In genomic region chr7:28926871-28927597, GRCh38 we compare ENCODE assay signal across 8 cellular contexts. TPM values are rescaled to one million over a fixed set of nuclear protein-coding genes. Genes with fewer than 3 reads are reported as not detected.
A peak's percentile ranks its signal among the peaks of the same experiment; 100 is the strongest.
DNase-seq lines count a peak whose midpoint lies in the region; ATAC-seq and TF ChIP-seq lines count a peak whose summit lies in the region.

No MANE protein-coding gene starts in this region.

- no peak overlapping the region for H3K14ac ChIP-seq in IMR-90 (replicated peaks; ENCODE audit: low read depth, low read length)

- peak; percentile 76 for TF ChIP-seq RAD21 in IMR-90 (IDR thresholded peaks at IDR 0.05; ENCODE audit: low read length)

- TF ChIP-seq EP300 in esophagus muscularis mucosa (IDR thresholded peaks at IDR 0.05) = no peak

- no CpG with 5 or more reads among the region's 22 CpGs for WGBS in IMR-90 (ENCODE audit: extremely low coverage in 2 of 2, insufficient read length in 1 of 2), 2 experiments
- WGBS in esophagus muscularis mucosa = 6% methylated on average over 22 of the region's 22 CpGs

- POLR2A ChIA-PET in IMR-90 (lab: Charles Lee; ENCODE audit: unreplicated experiment) = no interaction called here

- no peaks in the 10 kb centered on the region for H3K79me1 ChIP-seq in IMR-90 (ENCODE audit: low read depth in 1 of 2, low read length in 2 of 2)

- H3F3A ChIP-seq in OCI-LY1 (ENCODE audit: insufficient read depth, low read length) = no peaks in the 10 kb centered on the region

- peak overlapping the region; percentile 22 for H3K9ac ChIP-seq in IMR-90 (ENCODE audit: low read depth, low read length)
- no peak overlapping the region for H3K9ac ChIP-seq in OCI-LY1 (ENCODE audit: low read length)
- H3K9ac ChIP-seq in muscle layer of colon (ENCODE audit: low read length) = no peak overlapping the region

- H3K27me3 Mint-ChIP-seq in stimulated activated naive CD8-positive, alpha-beta T cell treated with anti-CD3 and anti-CD28 coated beads, Interleukin-15, Interleukin-2, amounts not matched to agents 100 ng/mL and 50 ng/mL, for 24 hours = peaks cover 8% of the 10 kb centered on the region

- intact Hi-C loops in IMR-90 (cut with micrococcal nuclease) = loop anchor here (1.0 to 10.0 kb wide), 4 partner anchors 175 to 1732 kb away; no protein-coding TSS in a partner anchor
- intact Hi-C loops in esophagus muscularis mucosa (cut with DNase I) = loop anchor here (2.0 kb wide), 2 partner anchors 176 to 482 kb away; no protein-coding TSS in a partner anchor

- no peaks in the 10 kb centered on the region for H3K36me3 Mint-ChIP-seq in stimulated activated naive CD8-positive, alpha-beta T cell treated with anti-CD3 and anti-CD28 coated beads, Interleukin-15, Interleukin-2, amounts not matched to agents 100 ng/mL and 50 ng/mL, for 24 hours (ENCODE audit: low read depth)

- dilution Hi-C loops in IMR-90 (cut with HindIII; ENCODE audit: low sequenced_read_pairs, unreplicated experiment) = no loop called here

- H3K56ac ChIP-seq in IMR-90 (ENCODE audit: extremely low read depth, insufficient read depth, low read length) = no peak overlapping the region

- no peak overlapping the region for H3K27ac Mint-ChIP-seq in stimulated activated naive CD8-positive, alpha-beta T cell treated with anti-CD3 and anti-CD28 coated beads, Interleukin-15, Interleukin-2, amounts not matched to agents 100 ng/mL and 50 ng/mL, for 24 hours

- H3K27ac ChIP-seq in IMR-90 (ENCODE audit: insufficient read depth, low read length) (no peak overlapping the region), OCI-LY1 (ENCODE audit: low read depth, low read length, poor library complexity, severe bottlenecking) (no peak overlapping the region), esophagus muscularis mucosa (replicated peaks in 1 of 4) (peak overlapping the region in 3 of 4 donors; percentile 34 to 57 (median 36)), muscle layer of colon (ENCODE audit: low read depth, low read length) (no peak overlapping the region)

- H3K4me3 ChIP-seq in IMR-90 (ENCODE audit: insufficient read depth, low read depth, low read length) (peak overlapping the region; percentile 48), OCI-LY1 (ENCODE audit: low read depth, low read length, poor library complexity, severe bottlenecking) (peak overlapping the region; percentile 2), esophagus muscularis mucosa (peak overlapping the region; percentile 50 to 57 (median 54)), muscle layer of colon (ENCODE audit: low read depth in 1 of 2, low read length in 2 of 2) (peak overlapping the region; percentile 25 to 63)

- no peaks in the 10 kb centered on the region for H3K9me2 ChIP-seq in OCI-LY1 (ENCODE audit: low read depth, low read length)

- no peak overlapping the region for H2BK120ac ChIP-seq in IMR-90 (ENCODE audit: low read depth, low read length)

- H4K8ac ChIP-seq in IMR-90 (ENCODE audit: low read depth in 2 of 2, low read length in 2 of 2) = no peak overlapping the region

- H3K9me3 ChIP-seq in IMR-90 (ENCODE audit: control insufficient read depth, insufficient read depth, low read length) = no peaks in the 10 kb centered on the region
- H3K9me3 ChIP-seq in OCI-LY1 (ENCODE audit: low read length) = no peaks in the 10 kb centered on the region
- no peaks in the 10 kb centered on the region for H3K9me3 ChIP-seq in esophagus muscularis mucosa
- H3K9me3 ChIP-seq in muscle layer of colon (ENCODE audit: low read length) = no peaks in the 10 kb centered on the region

- no peak overlapping the region for H3K18ac ChIP-seq in IMR-90 (ENCODE audit: low read depth, low read length)

- peaks cover 19% of the 10 kb centered on the region for H3K4me1 Mint-ChIP-seq in stimulated activated naive CD8-positive, alpha-beta T cell treated with anti-CD3 and anti-CD28 coated beads, Interleukin-15, Interleukin-2, amounts not matched to agents 100 ng/mL and 50 ng/mL, for 24 hours (ENCODE audit: low read depth)

- no peak overlapping the region for H4K91ac ChIP-seq in IMR-90 (ENCODE audit: insufficient read depth, low read depth, low read length)

- no peak overlapping the region for H4K5ac ChIP-seq in IMR-90 (ENCODE audit: low read depth, low read length)

- no peak overlapping the region for H3K4ac ChIP-seq in IMR-90 (ENCODE audit: low read depth, low read length)

- H3K9me3 Mint-ChIP-seq in stimulated activated naive CD8-positive, alpha-beta T cell treated with anti-CD3 and anti-CD28 coated beads, Interleukin-15, Interleukin-2, amounts not matched to agents 100 ng/mL and 50 ng/mL, for 24 hours = no peaks in the 10 kb centered on the region

- TF ChIP-seq POLR2A in IMR-90 (IDR thresholded peaks at IDR 0.05; ENCODE audit: low read depth, low read length) = no peak
- no peak for TF ChIP-seq POLR2A in esophagus muscularis mucosa (IDR thresholded peaks at IDR 0.05; ENCODE audit: low read depth)

- no peak overlapping the region for H2BK15ac ChIP-seq in IMR-90 (ENCODE audit: low read depth, low read length)

- H3K36me3 ChIP-seq in IMR-90 (ENCODE audit: control insufficient read depth, insufficient read depth, low read length) = no peaks in the 10 kb centered on the region
- no peaks in the 10 kb centered on the region for H3K36me3 ChIP-seq in OCI-LY1 (ENCODE audit: insufficient read depth, low read length)
- H3K36me3 ChIP-seq in esophagus muscularis mucosa = no peaks in the 10 kb centered on the region
- H3K36me3 ChIP-seq in muscle layer of colon (ENCODE audit: insufficient read depth, low read length) = no peaks in the 10 kb centered on the region

- no peak overlapping the region for H2AK9ac ChIP-seq in IMR-90 (replicated peaks; ENCODE audit: low read depth, low read length, poor library complexity)

- H3K4me1 ChIP-seq in IMR-90 (ENCODE audit: control insufficient read depth, insufficient read depth, low read length) (no peaks in the 10 kb centered on the region), OCI-LY1 (ENCODE audit: insufficient read depth, low read length, severe bottlenecking) (peaks cover 4% of the 10 kb centered on the region), esophagus muscularis mucosa (peaks cover 13 to 21% (median 20%) of the 10 kb centered on the region in 4 donors), muscle layer of colon (ENCODE audit: insufficient read depth, low read length) (peaks cover 11% of the 10 kb centered on the region)

- H3K4me3 Mint-ChIP-seq in stimulated activated naive CD8-positive, alpha-beta T cell treated with anti-CD3 and anti-CD28 coated beads, Interleukin-15, Interleukin-2, amounts not matched to agents 100 ng/mL and 50 ng/mL, for 24 hours = peak overlapping the region; percentile 79

- H4K20me1 ChIP-seq in IMR-90 (ENCODE audit: insufficient read depth, low read length) (no peaks in the 10 kb centered on the region), OCI-LY1 (ENCODE audit: insufficient read depth, low read length) (no peaks in the 10 kb centered on the region)

- no peak overlapping the region for H2AK5ac ChIP-seq in IMR-90 (ENCODE audit: low read depth, low read length)

- peak; percentile 99 for DNase-seq in DMS153 treated with DMSO at 0.1 percent for 48 hours (lab: John Stamatoyannopoulos, UW; ENCODE audit: unreplicated experiment)
- DNase-seq in IMR-90 = peak; percentile 86
- peak; percentile 32 for DNase-seq in activated T-cell treated with anti-CD3 and anti-CD28 coated beads for 24 hours (ENCODE audit: low read depth)
- DNase-seq in esophagus muscularis mucosa (ENCODE audit: extremely low spot score) = no peak

- H2BK5ac ChIP-seq in IMR-90 (ENCODE audit: low read depth, low read length, poor library complexity, severe bottlenecking) = no peak overlapping the region

- no TSS peak for BruUV-seq in IMR-90 (replicated peaks; lab: Mats Ljungman, UMichigan)

- H3K4me2 ChIP-seq in IMR-90 (ENCODE audit: low read depth, low read length) (peak overlapping the region; percentile 63), OCI-LY1 (ENCODE audit: low read length) (peak overlapping the region; percentile 24)

- ATAC-seq in GM21576 (IDR thresholded peaks at IDR 0.05; ENCODE audit: unreplicated experiment) (peak; percentile 84), IMR-90 (ENCODE audit: low read depth) (peak; percentile 91)

- in situ Hi-C loops in IMR-90 (cut with MboI; ENCODE audit: low sequenced_read_pairs) = loop anchor here (5.0 kb wide), 2 partner anchors 175 to 480 kb away; no protein-coding TSS in a partner anchor

- no peaks in the 10 kb centered on the region for H3K9me1 ChIP-seq in IMR-90 (ENCODE audit: insufficient read depth, low read length)

- H2AFZ ChIP-seq in IMR-90 (replicated peaks; ENCODE audit: low read length, poor library complexity) (peak overlapping the region; percentile 87), OCI-LY1 (ENCODE audit: low read length) (no peak overlapping the region)

- TF ChIP-seq CTCF in IMR-90 (conservative IDR thresholded peaks at IDR 0.05; ENCODE audit: low read depth, low read length) (peak; percentile 86), OCI-LY1 (IDR thresholded peaks at IDR 0.05; ENCODE audit: low read length) (peak; percentile 96), esophagus muscularis mucosa (IDR thresholded peaks at IDR 0.05) (peak; percentile 79 to 89 (median 85))

- no peak overlapping the region for H2BK20ac ChIP-seq in IMR-90 (ENCODE audit: low read depth, low read length)

- CTCF ChIA-PET in IMR-90 (lab: Yijun Ruan, JAX) = interaction anchor here (0.6 to 2.9 kb wide), 21 partner anchors 9 to 590 kb away, joined by 3 to 21 read pairs (median 4); no protein-coding TSS in a partner anchor

- no peaks in the 10 kb centered on the region for H3K79me2 ChIP-seq in OCI-LY1 (ENCODE audit: insufficient read depth, low read length)

- peaks cover 14% of the 10 kb centered on the region for H3K27me3 ChIP-seq in IMR-90 (ENCODE audit: control insufficient read depth, insufficient read depth, low read length)
- peaks cover 5% of the 10 kb centered on the region; the same call in 1 of the 2 replicates for H3K27me3 ChIP-seq in OCI-LY1 (ENCODE audit: insufficient read depth, low read length)
- H3K27me3 ChIP-seq in esophagus muscularis mucosa = peaks cover 0 to 6% (median 0%) of the 10 kb centered on the region in 4 donors
- peaks cover 0 to 5% of the 10 kb centered on the region in 2 donors for H3K27me3 ChIP-seq in muscle layer of colon (ENCODE audit: control insufficient read depth in 1 of 2, insufficient read depth in 2 of 2, low read length in 2 of 2)

- no peak overlapping the region for H3K23ac ChIP-seq in IMR-90 (ENCODE audit: low read depth, low read length)

TF ChIP-seq in IMR-90, 13 proteins besides CTCF, POLR2A, EP300 and RAD21:
- TF ChIP-seq MXI1 (IDR thresholded peaks at IDR 0.05; ENCODE audit: borderline replicate concordance, low read depth, low read length) (no peak), SMC3 (IDR thresholded peaks at IDR 0.05; ENCODE audit: low read depth, low read length) (peak; percentile 68)

RNA-seq across cellular contexts. Expression of gene TRIL, which starts 31.1 kb away (rescaled TPM):
- total RNA-seq in IMR-90 (2012; rRNA removed) = under 0.01 TPM in 2 replicates
- polyA plus RNA-seq in IMR-90 (2012; rRNA removed) = 0.04 and 0.09 TPM in 2 replicates
- polyA plus RNA-seq in IMR-90 (2012; cell fraction: cytosol; rRNA removed) = 0.06 and 0.10 TPM in 2 replicates
- 0.01 and 0.02 TPM in 2 replicates for polyA plus RNA-seq in IMR-90 (2012; cell fraction: nucleus; rRNA removed; ENCODE audit: low replicate concordance)
- total RNA-seq in esophagus muscularis mucosa = 1 to 10 TPM; 1.3 to 9.4 (median 5.5) TPM

Comparison
In these comparisons a context has a peak if more than half of its experiments do, and no peak if none do; other contexts are left out.
1. H3K27ac ChIP-seq: peak in esophagus muscularis mucosa (3 of 4); none in IMR-90 (single experiment), OCI-LY1 (single experiment) and muscle layer of colon (single experiment).
2. H3K4me3 ChIP-seq: peak in every context shown above with its lines; median percentile 54 in esophagus muscularis mucosa; 48 in IMR-90; 44 in muscle layer of colon; 2 in OCI-LY1.
3. Peak in every context shown above with its lines, with median percentiles within 50 percentile points of each other: CTCF ChIP-seq.